In the genomic region with DNA sequence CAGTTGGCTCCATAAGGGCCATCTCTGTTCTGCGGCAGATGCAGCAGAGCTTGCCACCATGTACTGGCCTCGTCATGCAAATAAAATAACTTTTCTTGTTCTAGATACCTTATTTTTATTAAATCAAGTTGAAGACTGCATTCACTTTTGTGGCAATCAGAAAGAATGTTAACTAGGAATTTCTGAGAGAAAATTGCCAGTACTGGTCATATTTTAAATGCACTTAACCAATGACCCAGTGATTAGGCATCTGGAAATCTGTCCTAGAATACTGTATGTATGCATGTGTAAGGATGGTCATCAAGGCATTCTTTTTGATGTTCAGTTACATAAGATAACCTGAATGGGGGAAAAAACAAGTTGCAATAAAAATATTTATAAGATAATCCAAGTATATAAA, we compare ENCODE assay signal across 11 cellular contexts.
"Had no signal": no experiment of that assay in that cellular context is flagged by ENCODE, and none has a peak within 500 bp of the region (broad histone marks: within the 10 kb centered on the region; RNA-seq: fewer than 3 reads in every experiment).

No MANE protein-coding gene starts in this region.

- H3K27me3 ChIP-seq: adrenal gland, brain microvascular endothelial cell, neural progenitor cell, ovary, upper lobe of right lung had no signal

- H3K9me3 ChIP-seq: adrenal gland, ovary, upper lobe of right lung had no signal

- H3K9ac ChIP-seq: neural progenitor cell had no signal

- H3K4me3 ChIP-seq: adrenal gland, neural progenitor cell, ovary, upper lobe of right lung had no signal

- H2AFZ ChIP-seq: neural progenitor cell had no signal

- H3K27ac ChIP-seq: adrenal gland, neural progenitor cell, ovary, upper lobe of right lung had no signal

- H3K4me2 ChIP-seq: neural progenitor cell had no signal

- DNase-seq: activated CD4-positive, alpha-beta T cell treated with anti-CD3 and anti-CD28 coated beads, Interleukin-2, amount 50 U/mL, for 1 hour; activated CD4-positive, CD25-positive, alpha-beta regulatory T cell; activated naive CD4-positive, alpha-beta T cell treated with anti-CD3 and anti-CD28 coated beads, Interleukin-2, amount 50 U/mL, for 16 hours; foreskin melanocyte; left ventricle myocardium superior; ovary; T-helper 2 cell; upper lobe of right lung had no signal

- H3K36me3 ChIP-seq: ovary had no signal

- H3K4me1 ChIP-seq: neural progenitor cell had no signal
